8 cellular contexts compared by ENCODE assay signal in the genomic region with DNA sequence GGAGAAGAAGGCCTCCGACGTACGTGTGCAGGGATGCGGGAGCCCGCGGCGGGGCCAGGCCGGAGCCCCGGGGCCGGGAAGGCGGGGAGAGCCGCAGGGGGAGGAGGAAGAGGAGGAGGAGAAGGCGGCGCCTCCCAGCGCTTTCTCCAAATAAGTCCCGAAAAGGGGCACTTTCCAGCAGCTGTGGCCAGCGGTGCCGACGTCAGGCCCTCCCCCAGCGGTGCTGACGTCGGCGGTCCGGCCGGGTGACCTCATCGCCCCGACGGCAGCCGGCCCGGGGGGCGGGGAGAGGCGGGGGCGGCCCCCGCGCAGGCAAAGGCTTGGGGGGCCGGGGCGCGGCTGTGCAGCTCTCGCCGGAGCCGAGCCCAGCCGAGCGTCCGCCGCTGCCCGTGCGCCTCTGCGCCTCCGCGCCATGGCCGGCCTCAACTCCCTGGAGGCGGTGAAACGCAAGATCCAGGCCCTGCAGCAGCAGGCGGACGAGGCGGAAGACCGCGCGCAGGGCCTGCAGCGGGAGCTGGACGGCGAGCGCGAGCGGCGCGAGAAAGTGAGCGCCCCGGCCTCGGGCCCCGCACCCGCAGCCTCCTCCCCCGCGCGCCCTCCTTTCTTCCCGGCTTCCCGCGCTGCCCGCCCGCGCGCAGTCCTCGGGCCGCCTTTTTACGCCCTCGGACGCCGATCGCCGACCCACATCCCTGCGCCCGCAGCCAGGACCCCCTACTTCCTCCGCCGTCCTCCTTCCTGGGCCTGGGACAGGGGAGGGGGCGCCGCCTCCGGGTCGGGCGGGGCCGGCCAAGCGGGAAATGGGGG. TPM values are rescaled to one million over a fixed set of nuclear protein-coding genes. Genes with fewer than 3 reads are reported as not detected.
DNase-seq lines count a peak whose midpoint lies in the region; ATAC-seq and TF ChIP-seq lines count a peak whose summit lies in the region.

TPM4 (plus strand) TSS at position 342 of the 804 bp plus-strand sequence; CDS start at position 413, 71 bp downstream.

- H3K9ac ChIP-seq in Karpas-422 (ENCODE audit: low read length), result peak within 1 kb of the TSS; percentile 91

- no peaks in the 10 kb centered on the region for H3K27me3 Mint-ChIP-seq in progenitor cell of endocrine pancreas

- peaks cover 22% of the 10 kb centered on the region for H3K4me1 Mint-ChIP-seq in progenitor cell of endocrine pancreas (ENCODE audit: low read depth)

- H3K9me3 ChIP-seq in Karpas-422 (ENCODE audit: low read length) (no peaks in the 10 kb centered on the region), left ventricle myocardium inferior (replicated peaks) (no peaks in the 10 kb centered on the region), upper lobe of right lung (no peaks in the 10 kb centered on the region)

- ATAC-seq in GM21526 (IDR thresholded peaks at IDR 0.05; ENCODE audit: low FRiP score, unreplicated experiment) (peak; percentile 41), upper lobe of right lung (peak; percentile 88)

- H3K4me2 ChIP-seq in Karpas-422 (ENCODE audit: low read depth, low read length, poor library complexity, severe bottlenecking), result peak within 1 kb of the TSS; percentile 75

- H3K4me3 ChIP-seq in Karpas-422 (ENCODE audit: low read length) (peak within 1 kb of the TSS; percentile 83), left ventricle myocardium inferior (peak within 1 kb of the TSS; percentile 84), upper lobe of right lung (peak within 1 kb of the TSS; percentile 93)

- H3K9me3 Mint-ChIP-seq in progenitor cell of endocrine pancreas (ENCODE audit: low read depth), result no peaks in the 10 kb centered on the region

- H3K36me3 Mint-ChIP-seq in progenitor cell of endocrine pancreas (ENCODE audit: insufficient read depth), result peaks cover 4% of the 10 kb centered on the region

- peaks cover 48% of the 10 kb centered on the region for H3K79me2 ChIP-seq in Karpas-422 (ENCODE audit: low read length)

- H3K27ac Mint-ChIP-seq in progenitor cell of endocrine pancreas, result peak within 1 kb of the TSS; percentile 96

- H3K4me1 ChIP-seq in Karpas-422 (ENCODE audit: low read length) (peaks cover 27% of the 10 kb centered on the region), left ventricle myocardium inferior (peaks cover 66% of the 10 kb centered on the region), upper lobe of right lung (peaks cover 46% of the 10 kb centered on the region)

- peak within 1 kb of the TSS; percentile 84 for H2AFZ ChIP-seq in Karpas-422 (ENCODE audit: low read length)

- H3K9me2 ChIP-seq in Karpas-422 (replicated peaks; ENCODE audit: insufficient read depth, low read length), result no peaks in the 10 kb centered on the region

- H3K36me3 ChIP-seq in Karpas-422 (ENCODE audit: insufficient read depth, low read length) (peaks cover 8% of the 10 kb centered on the region; the same call in 1 of the 2 replicates), left ventricle myocardium inferior (peaks cover 3% of the 10 kb centered on the region), upper lobe of right lung (peaks cover 8% of the 10 kb centered on the region)

- DNase-seq in DMS79 treated with DMSO at 0.1 percent for 48 hours (lab: John Stamatoyannopoulos, UW) (peak; percentile 57), Karpas-422 (peak; percentile 92), amniotic epithelial cell (ENCODE audit: low read depth) (peak; percentile 95), left ventricle myocardium inferior (peak; percentile 93), progenitor cell of endocrine pancreas (ENCODE audit: low spot score, unreplicated experiment) (peak; percentile 75), upper lobe of right lung (peak; percentile 95)

- H3K27ac ChIP-seq in Karpas-422 (ENCODE audit: low read length), result peak within 1 kb of the TSS; percentile 88
- peak within 1 kb of the TSS; percentile 97 for H3K27ac ChIP-seq in left ventricle myocardium inferior (replicated peaks)
- H3K27ac ChIP-seq in upper lobe of right lung, result peak within 1 kb of the TSS; percentile 97

- TF ChIP-seq CTCF in left ventricle myocardium inferior (IDR thresholded peaks at IDR 0.05; ENCODE audit: borderline replicate concordance), result no peak
- TF ChIP-seq CTCF in progenitor cell of endocrine pancreas (IDR thresholded peaks at IDR 0.05; ENCODE audit: unreplicated experiment), result no peak
- no peak for TF ChIP-seq CTCF in upper lobe of right lung (IDR thresholded peaks at IDR 0.05)

- H3K4me3 Mint-ChIP-seq in progenitor cell of endocrine pancreas (ENCODE audit: low read depth), result peak within 1 kb of the TSS; percentile 84

- 0 out of 2 replicates have a peak, but pooled peaks cover 3% of the 10 kb centered on the region for H4K20me1 ChIP-seq in Karpas-422 (ENCODE audit: insufficient read depth, low read depth, low read length)

- intact Hi-C loops in T-helper 1 cell treated with Interleukin-12 subunit alpha and Interleukin-12 subunit beta and Interleukin-4 antibody, amounts not matched to agents 30 ng/mL and 1 ng/mL, for 36 hours (cut with micrococcal nuclease), result loop anchor here (5.0 to 10.0 kb wide), 4 partner anchors 508 to 1552 kb away; partner anchors contain the start of genes AKAP8, RASAL3 and TECR
- intact Hi-C loops in left ventricle myocardium inferior (cut with micrococcal nuclease) (no loop called here), upper lobe of right lung (cut with DNase I) (no loop called here)

- no peaks in the 10 kb centered on the region for H3K27me3 ChIP-seq in Karpas-422 (ENCODE audit: low read length)
- no peaks in the 10 kb centered on the region for H3K27me3 ChIP-seq in left ventricle myocardium inferior (ENCODE audit: low read depth)
- no peaks in the 10 kb centered on the region for H3K27me3 ChIP-seq in upper lobe of right lung

RNA-seq across cellular contexts. Expression of gene TPM4, which starts in this region (rescaled TPM):
- 76.7 and 76.9 TPM in 2 replicates for total RNA-seq in Karpas-422 (2014; rRNA removed; shearing (Covaris generic); ENCODE audit: low replicate concordance)
- 565 and 576 TPM in 2 replicates for total RNA-seq in T-helper 1 cell treated with Interleukin-12 subunit alpha and Interleukin-12 subunit beta and Interleukin-4 antibody, amounts not matched to agents 30 ng/mL and 1 ng/mL, for 36 hours
- total RNA-seq in left ventricle myocardium inferior (69.6 TPM), progenitor cell of endocrine pancreas (275 and 300 TPM in 2 replicates), upper lobe of right lung (386 TPM)

Comparison
In these comparisons a context has a peak if more than half of its experiments do, and no peak if none do; other contexts are left out.
1. Peak in every context shown above with its lines: DNase-seq, ATAC-seq, H3K4me3 ChIP-seq and H3K27ac ChIP-seq.